ENCODE assay signal across 23 cellular contexts in the genomic region with DNA sequence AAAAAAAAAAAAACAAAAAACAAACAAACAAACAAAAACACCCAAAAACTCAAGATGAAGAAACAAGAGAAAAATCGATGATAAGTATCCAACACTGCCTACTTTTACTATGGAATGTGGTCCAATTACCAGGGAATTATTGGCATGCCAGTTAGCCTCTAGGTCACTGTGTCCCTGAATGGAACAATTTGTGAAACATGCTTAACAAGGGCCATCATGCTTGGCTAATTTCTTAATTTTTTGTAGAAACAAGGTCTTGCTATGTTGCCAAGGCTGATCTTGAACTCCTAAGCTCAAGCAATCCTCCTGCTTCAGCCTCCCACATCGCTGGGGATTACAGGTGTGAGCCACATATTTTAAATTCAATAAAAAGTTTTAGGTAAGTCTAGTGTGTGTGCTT.
"Had no signal": no experiment of that assay in that cellular context is flagged by ENCODE, and none has a peak within 500 bp of the region (broad histone marks: within the 10 kb centered on the region; RNA-seq: fewer than 3 reads in every experiment).

No MANE protein-coding gene starts in this region.

- H3K4me1 ChIP-seq: foreskin keratinocyte had no signal

- H3K27me3 Mint-ChIP-seq: memory B cell; progenitor cell of endocrine pancreas; stimulated activated naive B cell treated with anti-CD40 and anti-IgM and Interleukin-4, amounts not matched to agents 10 μg/mL and 1 μg/mL and 100 μg/mL, for 72 hours; stimulated activated naive CD8-positive, alpha-beta T cell treated with anti-CD3 and anti-CD28 coated beads, Interleukin-15, amount 100 ng/mL, for 72 hours; type B pancreatic cell had no signal

- H3K9me3 Mint-ChIP-seq: dendritic cell treated with granulocyte-macrophage colony-stimulating factor and Interleukin-4, amounts not matched to agents 40 ng/mL and 50 ng/mL, for 4 days; memory B cell; nephron; stimulated activated naive CD8-positive, alpha-beta T cell treated with anti-CD3 and anti-CD28 coated beads, Interleukin-15, amount 100 ng/mL, for 72 hours; type B pancreatic cell had no signal

- H3K4me3 ChIP-seq: left lung, lower lobe of right lung, pancreas, thoracic aorta had no signal

- FAIRE-seq: endothelial cell of umbilical vein, pancreas, urothelium cell line had no signal

- H3K27me3 ChIP-seq: foreskin keratinocyte, left lung, pancreas had no signal

- ATAC-seq: foreskin keratinocyte; left lung; lower lobe of right lung; pancreas; sciatic nerve; stimulated activated naive B cell treated with anti-CD40 and anti-IgM and Interleukin-4, amounts not matched to agents 10 μg/mL and 1 μg/mL and 100 μg/mL, for 72 hours; stimulated activated naive CD8-positive, alpha-beta T cell treated with anti-CD3 and anti-CD28 coated beads, Interleukin-15, amount 100 ng/mL, for 72 hours had no signal

- H3K4me1 Mint-ChIP-seq: stimulated activated naive CD8-positive, alpha-beta T cell treated with anti-CD3 and anti-CD28 coated beads, Interleukin-15, amount 100 ng/mL, for 72 hours had no signal

- H3K36me3 Mint-ChIP-seq: memory B cell; naive B cell; stimulated activated naive B cell treated with anti-CD40 and anti-IgM and Interleukin-4, amounts not matched to agents 10 μg/mL and 1 μg/mL and 100 μg/mL, for 72 hours had no signal

- DNase-seq: erythroblast; foreskin keratinocyte; hippocampal formation; kidney glomerular epithelial cell; left lung; lower lobe of right lung; midbrain; naive B cell; occipital lobe; pancreas; stimulated activated CD4-positive, alpha-beta T cell treated with anti-CD3 and anti-CD28 coated beads, Interleukin-2, amount 100 ng/mL, for 24 hours; stimulated activated CD4-positive, alpha-beta T cell treated with anti-CD3 and anti-CD28 coated beads, Interleukin-4, amount 100 ng/mL, for 4 hours; stimulated activated naive B cell treated with anti-CD40 and anti-IgM and Interleukin-4, amounts not matched to agents 10 μg/mL and 1 μg/mL and 100 μg/mL, for 72 hours; stimulated activated naive CD8-positive, alpha-beta T cell treated with anti-CD3 and anti-CD28 coated beads, Interleukin-15, amount 100 ng/mL, for 72 hours had no signal

- H3K36me3 ChIP-seq: left lung, lower lobe of right lung, pancreas, thoracic aorta had no signal

- H3K27ac Mint-ChIP-seq: dendritic cell treated with granulocyte-macrophage colony-stimulating factor and Interleukin-4, amounts not matched to agents 40 ng/mL and 50 ng/mL, for 4 days; memory B cell; naive B cell; nephron; progenitor cell of endocrine pancreas; stimulated activated naive CD8-positive, alpha-beta T cell treated with anti-CD3 and anti-CD28 coated beads, Interleukin-15, amount 100 ng/mL, for 72 hours; type B pancreatic cell had no signal

- H3K4me3 Mint-ChIP-seq: dendritic cell treated with granulocyte-macrophage colony-stimulating factor and Interleukin-4, amounts not matched to agents 40 ng/mL and 50 ng/mL, for 4 days; memory B cell; naive B cell; nephron; stimulated activated naive B cell treated with anti-CD40 and anti-IgM and Interleukin-4, amounts not matched to agents 10 μg/mL and 1 μg/mL and 100 μg/mL, for 72 hours; stimulated activated naive CD8-positive, alpha-beta T cell treated with anti-CD3 and anti-CD28 coated beads, Interleukin-15, amount 100 ng/mL, for 72 hours; type B pancreatic cell had no signal

- H3K27ac ChIP-seq: foreskin keratinocyte, left lung, lower lobe of right lung, pancreas, thoracic aorta had no signal

- H3K9me3 ChIP-seq: left lung, lower lobe of right lung, pancreas, thoracic aorta had no signal
